Comparison of ENCODE assay signal across 1 cellular context in the genomic region with DNA sequence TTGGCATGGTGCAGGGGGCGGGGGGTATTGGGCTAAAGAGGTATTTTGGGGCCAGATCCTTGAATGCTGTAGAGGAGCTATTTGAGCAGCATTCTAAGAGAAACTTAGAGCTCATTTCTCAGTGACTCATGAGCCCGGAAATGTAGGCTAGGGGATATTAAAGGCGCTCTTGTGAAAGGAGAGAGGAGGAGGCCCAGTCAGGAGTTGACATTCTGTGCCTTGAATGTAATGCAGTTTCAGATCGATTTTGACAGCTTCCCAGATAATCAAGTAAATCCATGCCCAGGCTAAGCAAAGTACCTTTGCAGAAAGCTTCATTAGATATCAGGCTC.
TF ChIP-seq lines count a peak whose summit lies in the region.

No MANE protein-coding gene starts in this region.

TF ChIP-seq in GM23338, 12 proteins besides CTCF, POLR2A, EP300 and RAD21:
- TF ChIP-seq ZNF462 (CRISPR knock-in tag; IDR thresholded peaks at IDR 0.05) (no peak), EZH2 (IDR thresholded peaks at IDR 0.05; ENCODE audit: low read depth, unreplicated experiment) (no peak), POLR2AphosphoS5 (IDR thresholded peaks at IDR 0.05; ENCODE audit: low read depth) (no peak), EZH2phosphoT487 (IDR thresholded peaks at IDR 0.05; ENCODE audit: unreplicated experiment) (no peak), ETS1 (IDR thresholded peaks at IDR 0.05) (no peak), ZNF114 (CRISPR knock-in tag; IDR thresholded peaks at IDR 0.05) (no peak)
TF ChIP-seq in GM23338: peak in this region for 0.
